ENCODE assay signal across 22 cellular contexts in the genomic region with DNA sequence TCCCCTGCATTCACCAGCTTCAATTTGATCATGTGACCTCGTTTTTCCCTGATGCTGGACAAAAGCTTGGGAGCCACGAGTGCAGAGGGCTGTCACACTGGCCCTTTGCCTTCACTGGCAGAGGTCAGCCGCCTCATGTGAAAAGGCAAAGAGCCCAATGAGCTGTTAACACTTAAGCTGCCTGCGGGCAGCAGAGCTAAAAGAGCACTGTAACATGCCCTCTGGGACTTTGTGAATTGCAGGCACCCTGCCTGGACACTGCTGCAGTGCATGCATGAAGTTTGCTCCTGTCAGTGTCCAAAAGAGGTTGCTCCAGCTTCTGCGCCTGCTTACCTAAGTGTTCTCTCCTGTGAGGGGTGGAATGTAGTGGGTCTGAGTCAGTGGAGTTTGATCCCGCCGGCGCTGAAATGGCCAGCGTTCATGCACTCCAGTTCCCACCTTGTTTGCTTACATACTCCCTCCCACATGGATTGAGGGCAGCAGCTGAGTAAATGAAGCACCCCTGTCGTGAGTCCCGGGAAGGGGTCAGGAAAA.
DNase-seq lines count a peak whose midpoint lies in the region; ATAC-seq and TF ChIP-seq lines count a peak whose summit lies in the region.
"Had no signal": no experiment of that assay in that cellular context is flagged by ENCODE, and none has a peak within 500 bp of the region (broad histone marks: within the 10 kb centered on the region; RNA-seq: fewer than 3 reads in every experiment).

No MANE protein-coding gene starts in this region.

- H2AFZ ChIP-seq in PC-3 (ENCODE audit: low read length): 0 out of 2 replicates have a peak overlapping the region, but pooled peaks have one; percentile 23

- no peaks in the 10 kb centered on the region for H3K27me3 Mint-ChIP-seq in glutamatergic neuron (ENCODE audit: unreplicated experiment)
- no peaks in the 10 kb centered on the region for H3K27me3 Mint-ChIP-seq in natural killer cell treated with Interleukin-12 subunit alpha and Interleukin-12 subunit beta and Interleukin-15 and Interleukin-18, amount 100 ng/mL, for 72 hours

- no peak overlapping the region for H3K4me2 ChIP-seq in PC-3 (ENCODE audit: low read length)

- no peak overlapping the region for H3K9ac ChIP-seq in PC-3 (ENCODE audit: low read length)

- no peaks in the 10 kb centered on the region for H3K4me1 Mint-ChIP-seq in glutamatergic neuron (ENCODE audit: low read depth, unreplicated experiment)
- no peaks in the 10 kb centered on the region for H3K4me1 Mint-ChIP-seq in natural killer cell treated with Interleukin-12 subunit alpha and Interleukin-12 subunit beta and Interleukin-15 and Interleukin-18, amount 100 ng/mL, for 72 hours (ENCODE audit: low read depth in 2 of 2)
- H3K4me1 Mint-ChIP-seq: stimulated activated naive B cell treated with anti-CD40 and anti-IgM and Interleukin-4, amounts not matched to agents 10 μg/mL and 1 μg/mL and 100 μg/mL, for 72 hours had no signal

- BruUV-seq in PC-3 (replicated peaks; lab: Mats Ljungman, UMichigan): no TSS peak

- H3K4me1 ChIP-seq in right atrium auricular region: no peaks in the 10 kb centered on the region
- H3K4me1 ChIP-seq in PC-3 (ENCODE audit: insufficient read depth, low read length): peaks cover 1% of the 10 kb centered on the region; the same call in 1 of the 2 replicates
- H3K4me1 ChIP-seq: colonic mucosa, tibial artery had no signal

- H3K9me3 ChIP-seq in right atrium auricular region (no peaks in the 10 kb centered on the region), PC-3 (ENCODE audit: low read length) (no peaks in the 10 kb centered on the region)
- H3K9me3 ChIP-seq: colonic mucosa, tibial artery had no signal

- H3K36me3 ChIP-seq in right atrium auricular region (no peaks in the 10 kb centered on the region), PC-3 (ENCODE audit: low read depth, low read length) (no peaks in the 10 kb centered on the region)
- H3K36me3 ChIP-seq: colonic mucosa, tibial artery had no signal

- TF ChIP-seq CTCF in right atrium auricular region (IDR thresholded peaks at IDR 0.05) (no peak), PC-3 (conservative IDR thresholded peaks at IDR 0.05; ENCODE audit: low read depth, low read length) (no peak), glutamatergic neuron (IDR thresholded peaks at IDR 0.05; ENCODE audit: partially characterized antibody, unreplicated experiment) (no peak)

- no peaks in the 10 kb centered on the region for H3F3A ChIP-seq in PC-3 (ENCODE audit: low read length, unreplicated experiment)

- H3K9me2 ChIP-seq in PC-3 (replicated peaks; ENCODE audit: low read length): no peaks in the 10 kb centered on the region

- H4K20me1 ChIP-seq in PC-3 (ENCODE audit: low read length): no peaks in the 10 kb centered on the region

- DNase-seq in Right ventricle myocardium inferior (ENCODE audit: missing footprints) (peak; percentile 59), right atrium auricular region (ENCODE audit: low spot score) (no peak), PC-3 (no peak), islet precursor cell (peak; percentile 65), glutamatergic neuron (no peak), RPMI8226 (no peak)
- DNase-seq in natural killer cell treated with Interleukin-12 subunit alpha and Interleukin-12 subunit beta and Interleukin-15 and Interleukin-18, amount 100 ng/mL, for 72 hours (ENCODE audit: low spot score): no peak
- DNase-seq: activated CD4-positive, alpha-beta T cell treated with anti-CD3 and anti-CD28 coated beads, Interleukin-2, amount 50 U/mL, for 4 hours; activated naive CD4-positive, alpha-beta T cell treated with Interleukin-2 at 50 U/mL for 16 hours; activated T-cell treated with anti-CD3 and anti-CD28 coated beads for 4 hours; aorta; colonic mucosa; HCEC 1CT; mesenchymal stem cell; NCI-H187 treated with DMSO at 0.1 percent for 48 hours; stimulated activated CD4-positive, alpha-beta T cell treated with anti-CD3 and anti-CD28 coated beads, Interleukin-15, amount 100 ng/mL, for 24 hours; stimulated activated naive B cell treated with anti-CD40 and anti-IgM and Interleukin-4, amounts not matched to agents 10 μg/mL and 1 μg/mL and 100 μg/mL, for 72 hours; tibial artery had no signal

- no peaks in the 10 kb centered on the region for H3K79me2 ChIP-seq in PC-3 (ENCODE audit: low read length)

- intact Hi-C loops in Right ventricle myocardium inferior (cut with DNase I) (no loop called here), PC-3 (cut with micrococcal nuclease) (no loop called here)

- H3K36me3 Mint-ChIP-seq in glutamatergic neuron (ENCODE audit: unreplicated experiment): no peaks in the 10 kb centered on the region
- H3K36me3 Mint-ChIP-seq in natural killer cell treated with Interleukin-12 subunit alpha and Interleukin-12 subunit beta and Interleukin-15 and Interleukin-18, amount 100 ng/mL, for 72 hours: no peaks in the 10 kb centered on the region
- H3K36me3 Mint-ChIP-seq: stimulated activated naive B cell treated with anti-CD40 and anti-IgM and Interleukin-4, amounts not matched to agents 10 μg/mL and 1 μg/mL and 100 μg/mL, for 72 hours had no signal

- CTCF ChIA-PET in PC-3 (lab: Charles Lee): no interaction called here

- H3K4me3 ChIP-seq in right atrium auricular region (no peak overlapping the region), PC-3 (ENCODE audit: low read length) (no peak overlapping the region)
- H3K4me3 ChIP-seq: colonic mucosa, tibial artery had no signal

- ATAC-seq in Right ventricle myocardium inferior (no peak), PC-3 (no peak; the same call in 1 of the 2 replicates), HG03439 (IDR thresholded peaks at IDR 0.05; ENCODE audit: unreplicated experiment) (no peak)
- no peak for ATAC-seq in natural killer cell treated with Interleukin-12 subunit alpha and Interleukin-12 subunit beta and Interleukin-15 and Interleukin-18, amount 100 ng/mL, for 72 hours
- ATAC-seq: Panc1; stimulated activated naive B cell treated with anti-CD40 and anti-IgM and Interleukin-4, amounts not matched to agents 10 μg/mL and 1 μg/mL and 100 μg/mL, for 72 hours had no signal

- H3K27me3 ChIP-seq in right atrium auricular region (no peaks in the 10 kb centered on the region), PC-3 (ENCODE audit: low read length) (no peaks in the 10 kb centered on the region)
- H3K27me3 ChIP-seq: colonic mucosa, tibial artery had no signal

- no peak overlapping the region for H3K27ac Mint-ChIP-seq in glutamatergic neuron (ENCODE audit: unreplicated experiment)
- H3K27ac Mint-ChIP-seq in natural killer cell treated with Interleukin-12 subunit alpha and Interleukin-12 subunit beta and Interleukin-15 and Interleukin-18, amount 100 ng/mL, for 72 hours: no peak overlapping the region
- H3K27ac Mint-ChIP-seq: stimulated activated naive B cell treated with anti-CD40 and anti-IgM and Interleukin-4, amounts not matched to agents 10 μg/mL and 1 μg/mL and 100 μg/mL, for 72 hours had no signal

- H3K9me3 Mint-ChIP-seq in glutamatergic neuron (ENCODE audit: unreplicated experiment): no peaks in the 10 kb centered on the region
- peaks cover 9% of the 10 kb centered on the region for H3K9me3 Mint-ChIP-seq in natural killer cell treated with Interleukin-12 subunit alpha and Interleukin-12 subunit beta and Interleukin-15 and Interleukin-18, amount 100 ng/mL, for 72 hours

- no peak overlapping the region for H3K27ac ChIP-seq in right atrium auricular region
- H3K27ac ChIP-seq in PC-3 (ENCODE audit: low read length): no peak overlapping the region
- H3K27ac ChIP-seq: C4-2B, colonic mucosa, epithelial cell of prostate, tibial artery had no signal

- POLR2A ChIA-PET in PC-3 (lab: Charles Lee; ENCODE audit: unreplicated experiment): interaction anchor here (0.5 kb wide), 1 partner anchor 228 kb away, joined by 4 read pairs; no protein-coding TSS in a partner anchor

- H3K4me3 Mint-ChIP-seq in glutamatergic neuron (ENCODE audit: unreplicated experiment): no peak overlapping the region
- no peak overlapping the region for H3K4me3 Mint-ChIP-seq in natural killer cell treated with Interleukin-12 subunit alpha and Interleukin-12 subunit beta and Interleukin-15 and Interleukin-18, amount 100 ng/mL, for 72 hours
- H3K4me3 Mint-ChIP-seq: stimulated activated naive B cell treated with anti-CD40 and anti-IgM and Interleukin-4, amounts not matched to agents 10 μg/mL and 1 μg/mL and 100 μg/mL, for 72 hours had no signal

Comparison
In these comparisons a context has a peak if more than half of its experiments do, and no peak if none do; other contexts are left out.
1. DNase-seq: peak in Right ventricle myocardium inferior (single experiment) and islet precursor cell (single experiment); none in right atrium auricular region (single experiment), PC-3 (single experiment), glutamatergic neuron (single experiment), natural killer cell treated with Interleukin-12 subunit alpha and Interleukin-12 subunit beta and Interleukin-15 and Interleukin-18, amount 100 ng/mL, for 72 hours (single experiment) and RPMI8226 (single experiment).